1 cellular context compared by ENCODE assay signal in the genomic region with DNA sequence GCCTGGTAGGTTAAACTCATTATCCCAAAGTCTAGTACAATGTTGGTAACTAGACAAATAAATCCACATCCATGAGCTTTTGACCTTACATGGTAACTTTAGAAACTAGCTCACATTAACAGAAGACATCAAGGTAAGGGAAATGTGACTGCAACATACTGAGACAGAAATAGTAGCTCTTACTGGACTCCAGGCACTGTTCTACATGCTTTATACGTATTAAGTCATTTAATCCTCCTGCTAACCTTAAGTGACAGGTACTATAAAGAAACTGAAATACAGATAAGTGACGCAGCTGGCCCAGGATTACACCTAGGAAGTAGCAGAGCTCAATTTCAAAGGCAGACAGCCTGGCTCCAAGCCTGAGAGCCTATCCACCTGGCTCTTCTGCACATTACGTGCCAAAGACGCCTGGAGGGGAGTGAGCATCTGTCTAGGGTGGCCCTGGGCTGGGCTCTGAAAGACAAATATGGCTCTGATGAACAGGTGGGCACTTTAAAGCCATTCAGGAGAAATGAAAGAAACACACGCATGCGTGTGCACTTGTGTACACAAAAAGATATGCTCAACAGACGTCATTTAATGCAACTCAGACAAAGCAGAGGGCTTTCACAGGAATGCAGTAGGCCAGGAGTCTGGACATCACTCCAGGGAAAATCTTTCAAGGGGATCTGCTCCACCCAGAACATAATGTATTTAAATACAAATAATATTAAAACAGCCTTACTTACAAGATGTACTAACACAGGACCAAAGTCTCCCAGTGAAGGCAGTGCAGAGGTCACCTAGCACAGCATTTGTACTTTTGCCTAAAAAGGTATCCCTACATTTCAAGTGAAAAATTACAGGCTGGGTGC.
TF ChIP-seq lines count a peak whose summit lies in the region.

No MANE protein-coding gene starts in this region.

TF ChIP-seq in HEK293, 187 proteins besides CTCF, POLR2A, EP300 and RAD21 (continued from another document):
- TF ChIP-seq SCRT2 (tag by site-specific recombination; IDR thresholded peaks at IDR 0.05) (peak; percentile 30; the same call in 1 of the 2 replicates), ZNF677 (tag by site-specific recombination; IDR thresholded peaks at IDR 0.05) (peak; percentile 90), ZNF404 (tag by site-specific recombination; IDR thresholded peaks at IDR 0.05) (no peak), ZNF169 (tag by site-specific recombination; IDR thresholded peaks at IDR 0.05) (no peak)
- TF ChIP-seq, protein P1, sequence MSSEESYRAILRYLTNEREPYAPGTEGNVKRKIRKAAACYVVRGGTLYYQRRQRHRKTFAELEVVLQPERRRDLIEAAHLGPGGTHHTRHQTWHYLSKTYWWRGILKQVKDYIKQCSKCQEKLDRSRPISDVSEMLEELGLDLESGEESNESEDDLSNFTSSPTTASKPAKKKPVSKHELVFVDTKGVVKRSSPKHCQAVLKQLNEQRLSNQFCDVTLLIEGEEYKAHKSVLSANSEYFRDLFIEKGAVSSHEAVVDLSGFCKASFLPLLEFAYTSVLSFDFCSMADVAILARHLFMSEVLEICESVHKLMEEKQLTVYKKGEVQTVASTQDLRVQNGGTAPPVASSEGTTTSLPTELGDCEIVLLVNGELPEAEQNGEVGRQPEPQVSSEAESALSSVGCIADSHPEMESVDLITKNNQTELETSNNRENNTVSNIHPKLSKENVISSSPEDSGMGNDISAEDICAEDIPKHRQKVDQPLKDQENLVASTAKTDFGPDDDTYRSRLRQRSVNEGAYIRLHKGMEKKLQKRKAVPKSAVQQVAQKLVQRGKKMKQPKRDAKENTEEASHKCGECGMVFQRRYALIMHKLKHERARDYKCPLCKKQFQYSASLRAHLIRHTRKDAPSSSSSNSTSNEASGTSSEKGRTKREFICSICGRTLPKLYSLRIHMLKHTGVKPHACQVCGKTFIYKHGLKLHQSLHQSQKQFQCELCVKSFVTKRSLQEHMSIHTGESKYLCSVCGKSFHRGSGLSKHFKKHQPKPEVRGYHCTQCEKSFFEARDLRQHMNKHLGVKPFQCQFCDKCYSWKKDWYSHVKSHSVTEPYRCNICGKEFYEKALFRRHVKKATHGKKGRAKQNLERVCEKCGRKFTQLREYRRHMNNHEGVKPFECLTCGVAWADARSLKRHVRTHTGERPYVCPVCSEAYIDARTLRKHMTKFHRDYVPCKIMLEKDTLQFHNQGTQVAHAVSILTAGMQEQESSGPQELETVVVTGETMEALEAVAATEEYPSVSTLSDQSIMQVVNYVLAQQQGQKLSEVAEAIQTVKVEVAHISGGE (tag by site-specific recombination; conservative IDR thresholded peaks at IDR 0.05; ENCODE audit: low read depth) = no peak
- TF ChIP-seq, protein P2, sequence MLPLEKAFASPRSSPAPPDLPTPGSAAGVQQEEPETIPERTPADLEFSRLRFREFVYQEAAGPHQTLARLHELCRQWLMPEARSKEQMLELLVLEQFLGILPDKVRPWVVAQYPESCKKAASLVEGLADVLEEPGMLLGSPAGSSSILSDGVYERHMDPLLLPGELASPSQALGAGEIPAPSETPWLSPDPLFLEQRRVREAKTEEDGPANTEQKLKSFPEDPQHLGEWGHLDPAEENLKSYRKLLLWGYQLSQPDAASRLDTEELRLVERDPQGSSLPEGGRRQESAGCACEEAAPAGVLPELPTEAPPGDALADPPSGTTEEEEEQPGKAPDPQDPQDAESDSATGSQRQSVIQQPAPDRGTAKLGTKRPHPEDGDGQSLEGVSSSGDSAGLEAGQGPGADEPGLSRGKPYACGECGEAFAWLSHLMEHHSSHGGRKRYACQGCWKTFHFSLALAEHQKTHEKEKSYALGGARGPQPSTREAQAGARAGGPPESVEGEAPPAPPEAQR (tag by site-specific recombination; IDR thresholded peaks at IDR 0.05) = no peak
- TF ChIP-seq, protein P3, sequence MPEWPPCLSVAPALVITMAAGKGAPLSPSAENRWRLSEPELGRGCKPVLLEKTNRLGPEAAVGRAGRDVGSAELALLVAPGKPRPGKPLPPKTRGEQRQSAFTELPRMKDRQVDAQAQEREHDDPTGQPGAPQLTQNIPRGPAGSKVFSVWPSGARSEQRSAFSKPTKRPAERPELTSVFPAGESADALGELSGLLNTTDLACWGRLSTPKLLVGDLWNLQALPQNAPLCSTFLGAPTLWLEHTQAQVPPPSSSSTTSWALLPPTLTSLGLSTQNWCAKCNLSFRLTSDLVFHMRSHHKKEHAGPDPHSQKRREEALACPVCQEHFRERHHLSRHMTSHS (tag by site-specific recombination; IDR thresholded peaks at IDR 0.05) = no peak
- TF ChIP-seq, protein P4, sequence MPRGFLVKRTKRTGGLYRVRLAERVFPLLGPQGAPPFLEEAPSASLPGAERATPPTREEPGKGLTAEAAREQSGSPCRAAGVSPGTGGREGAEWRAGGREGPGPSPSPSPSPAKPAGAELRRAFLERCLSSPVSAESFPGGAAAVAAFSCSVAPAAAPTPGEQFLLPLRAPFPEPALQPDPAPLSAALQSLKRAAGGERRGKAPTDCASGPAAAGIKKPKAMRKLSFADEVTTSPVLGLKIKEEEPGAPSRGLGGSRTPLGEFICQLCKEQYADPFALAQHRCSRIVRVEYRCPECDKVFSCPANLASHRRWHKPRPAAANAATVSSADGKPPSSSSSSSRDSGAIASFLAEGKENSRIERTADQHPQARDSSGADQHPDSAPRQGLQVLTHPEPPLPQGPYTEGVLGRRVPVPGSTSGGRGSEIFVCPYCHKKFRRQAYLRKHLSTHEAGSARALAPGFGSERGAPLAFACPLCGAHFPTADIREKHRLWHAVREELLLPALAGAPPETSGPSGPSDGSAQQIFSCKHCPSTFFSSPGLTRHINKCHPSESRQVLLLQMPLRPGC (tag by site-specific recombination; IDR thresholded peaks at IDR 0.05) = no peak
TF ChIP-seq in HEK293: peak in this region for 6.
